In the genomic region with DNA sequence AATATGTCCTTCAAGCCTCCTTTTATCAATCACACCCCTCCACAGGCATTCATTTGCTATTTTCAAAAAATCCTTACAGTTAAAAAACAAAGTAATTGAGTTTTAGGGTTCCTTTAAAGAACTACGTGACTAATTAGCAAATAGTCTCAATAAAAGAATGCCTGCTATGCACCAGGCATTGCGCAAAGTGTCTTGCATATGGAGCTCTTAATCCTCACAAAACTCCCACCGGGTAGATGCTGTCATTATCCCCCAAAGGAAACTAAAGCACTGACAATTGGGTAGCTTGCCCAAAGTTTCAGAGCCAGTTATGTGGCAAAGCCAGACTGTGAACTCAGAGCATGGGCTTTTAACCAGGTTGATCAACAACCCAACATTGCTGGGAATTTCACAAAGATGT, we compare ENCODE assay signal across 26 cellular contexts.
"Had no signal": no experiment of that assay in that cellular context is flagged by ENCODE, and none has a peak within 500 bp of the region (broad histone marks: within the 10 kb centered on the region; RNA-seq: fewer than 3 reads in every experiment).

No MANE protein-coding gene starts in this region.

- ATAC-seq: activated CD8-positive, alpha-beta memory T cell treated with anti-CD3 and anti-CD28 coated beads, Interleukin-2, amount 10 ng/mL, durations not matched to agents 7 days and 5 days; activated CD8-positive, alpha-beta T cell treated with anti-CD3 and anti-CD28 coated beads for 36 hours; lower lobe of right lung; natural killer cell; pancreas; psoas muscle; right cardiac atrium; stimulated activated naive B cell treated with anti-CD40 and anti-IgM and Interleukin-4, amounts not matched to agents 10 μg/mL and 1 μg/mL and 100 μg/mL, for 72 hours; T-cell had no signal

- H3K27me3 Mint-ChIP-seq: activated CD4-positive, alpha-beta T cell treated with anti-CD3 and anti-CD28 coated beads, Interleukin-2, amount 10 ng/mL, durations not matched to agents 7 days and 5 days; activated CD8-positive, alpha-beta memory T cell treated with anti-CD3 and anti-CD28 coated beads, Interleukin-2, amount 10 ng/mL, durations not matched to agents 7 days and 5 days; activated CD8-positive, alpha-beta T cell treated with anti-CD3 and anti-CD28 coated beads for 36 hours; activated naive CD4-positive, alpha-beta T cell treated with anti-CD3 and anti-CD28 coated beads, Interleukin-2, amount 50 U/mL, for 24 hours; stimulated activated naive B cell treated with anti-CD40 and anti-IgM and Interleukin-4, amounts not matched to agents 10 μg/mL and 1 μg/mL and 100 μg/mL, for 72 hours; T-cell had no signal

- DNase-seq: activated CD4-positive, alpha-beta T cell treated with anti-CD3 and anti-CD28 coated beads, Interleukin-2, amount 10 ng/mL, durations not matched to agents 7 days and 5 days; activated CD4-positive, CD25-positive, alpha-beta regulatory T cell treated with anti-CD3 and anti-CD28 coated beads, Interleukin-2, amount 50 U/mL, for 72 hours; activated CD8-positive, alpha-beta memory T cell treated with anti-CD3 and anti-CD28 coated beads, Interleukin-2, amount 10 ng/mL, durations not matched to agents 7 days and 5 days; activated CD8-positive, alpha-beta T cell treated with anti-CD3 and anti-CD28 coated beads for 36 hours; activated gamma-delta T cell treated with Interleukin-2 at 50 U/mL for 16 hours; adrenal gland; endodermal cell; foreskin fibroblast; lower lobe of right lung; midbrain; natural killer cell; pancreas; psoas muscle; right cardiac atrium; stimulated activated CD4-positive, alpha-beta T cell treated with anti-CD3 and anti-CD28 coated beads, Interleukin-2, amount 100 ng/mL, for 24 hours; stimulated activated naive B cell treated with anti-CD40 and anti-IgM and Interleukin-4, amounts not matched to agents 10 μg/mL and 1 μg/mL and 100 μg/mL, for 72 hours; T-cell; transverse colon; WERI-Rb-1 had no signal

- H3K27ac Mint-ChIP-seq: activated CD4-positive, alpha-beta T cell treated with anti-CD3 and anti-CD28 coated beads, Interleukin-2, amount 10 ng/mL, durations not matched to agents 7 days and 5 days; activated CD8-positive, alpha-beta memory T cell treated with anti-CD3 and anti-CD28 coated beads, Interleukin-2, amount 10 ng/mL, durations not matched to agents 7 days and 5 days; activated CD8-positive, alpha-beta T cell treated with anti-CD3 and anti-CD28 coated beads for 36 hours; activated naive CD4-positive, alpha-beta T cell treated with anti-CD3 and anti-CD28 coated beads, Interleukin-2, amount 50 U/mL, for 24 hours; activated T-helper 1 cell treated with anti-CD3 and anti-CD28 coated beads, Interleukin-12 subunit alpha, Interleukin-12 subunit beta, Interleukin-2, Interleukin-4 antibody, amounts not matched to agents 30 ng/mL and 10 ng/mL and 1 ng/mL, durations not matched to agents 14 hours and 24 hours and 36 hours; endodermal cell; stimulated activated naive B cell treated with anti-CD40 and anti-IgM and Interleukin-4, amounts not matched to agents 10 μg/mL and 1 μg/mL and 100 μg/mL, for 72 hours; T-cell; T-helper 2 cell treated with Interferon-gamma antibody and Interleukin-4, amounts not matched to agents 5 μg/mL and 100 μg/mL, for 36 hours had no signal

- H3K4me3 ChIP-seq: adrenal gland, breast epithelium, coronary artery, lower lobe of right lung, pancreas, psoas muscle, skin epidermis, transverse colon had no signal

- H3K9me3 ChIP-seq: neutrophil had no signal

- H3K27me3 ChIP-seq: adrenal gland, breast epithelium, neutrophil, pancreas, transverse colon had no signal

- H3K4me1 ChIP-seq: adrenal gland, breast epithelium, lower lobe of right lung, pancreas, psoas muscle, transverse colon had no signal

- H3K4me1 Mint-ChIP-seq: activated CD4-positive, alpha-beta T cell treated with anti-CD3 and anti-CD28 coated beads, Interleukin-2, amount 10 ng/mL, durations not matched to agents 7 days and 5 days; activated CD8-positive, alpha-beta memory T cell treated with anti-CD3 and anti-CD28 coated beads, Interleukin-2, amount 10 ng/mL, durations not matched to agents 7 days and 5 days; endodermal cell had no signal

- H3K4me3 Mint-ChIP-seq: activated CD4-positive, alpha-beta T cell treated with anti-CD3 and anti-CD28 coated beads, Interleukin-2, amount 10 ng/mL, durations not matched to agents 7 days and 5 days; activated CD8-positive, alpha-beta memory T cell treated with anti-CD3 and anti-CD28 coated beads, Interleukin-2, amount 10 ng/mL, durations not matched to agents 7 days and 5 days; activated CD8-positive, alpha-beta T cell treated with anti-CD3 and anti-CD28 coated beads for 36 hours; activated naive CD4-positive, alpha-beta T cell treated with anti-CD3 and anti-CD28 coated beads, Interleukin-2, amount 50 U/mL, for 24 hours; activated T-helper 1 cell treated with anti-CD3 and anti-CD28 coated beads, Interleukin-12 subunit alpha, Interleukin-12 subunit beta, Interleukin-2, Interleukin-4 antibody, amounts not matched to agents 30 ng/mL and 10 ng/mL and 1 ng/mL, durations not matched to agents 14 hours and 24 hours and 36 hours; endodermal cell; natural killer cell; stimulated activated naive B cell treated with anti-CD40 and anti-IgM and Interleukin-4, amounts not matched to agents 10 μg/mL and 1 μg/mL and 100 μg/mL, for 72 hours; T-cell; T-helper 2 cell treated with Interferon-gamma antibody and Interleukin-4, amounts not matched to agents 5 μg/mL and 100 μg/mL, for 36 hours had no signal

- H3K27ac ChIP-seq: adrenal gland, breast epithelium, coronary artery, lower lobe of right lung, neutrophil, pancreas, psoas muscle, skin epidermis, transverse colon, WERI-Rb-1 had no signal

- H3K36me3 ChIP-seq: adrenal gland, breast epithelium, lower lobe of right lung, neutrophil, pancreas, transverse colon, WERI-Rb-1 had no signal
